In the genomic region with DNA sequence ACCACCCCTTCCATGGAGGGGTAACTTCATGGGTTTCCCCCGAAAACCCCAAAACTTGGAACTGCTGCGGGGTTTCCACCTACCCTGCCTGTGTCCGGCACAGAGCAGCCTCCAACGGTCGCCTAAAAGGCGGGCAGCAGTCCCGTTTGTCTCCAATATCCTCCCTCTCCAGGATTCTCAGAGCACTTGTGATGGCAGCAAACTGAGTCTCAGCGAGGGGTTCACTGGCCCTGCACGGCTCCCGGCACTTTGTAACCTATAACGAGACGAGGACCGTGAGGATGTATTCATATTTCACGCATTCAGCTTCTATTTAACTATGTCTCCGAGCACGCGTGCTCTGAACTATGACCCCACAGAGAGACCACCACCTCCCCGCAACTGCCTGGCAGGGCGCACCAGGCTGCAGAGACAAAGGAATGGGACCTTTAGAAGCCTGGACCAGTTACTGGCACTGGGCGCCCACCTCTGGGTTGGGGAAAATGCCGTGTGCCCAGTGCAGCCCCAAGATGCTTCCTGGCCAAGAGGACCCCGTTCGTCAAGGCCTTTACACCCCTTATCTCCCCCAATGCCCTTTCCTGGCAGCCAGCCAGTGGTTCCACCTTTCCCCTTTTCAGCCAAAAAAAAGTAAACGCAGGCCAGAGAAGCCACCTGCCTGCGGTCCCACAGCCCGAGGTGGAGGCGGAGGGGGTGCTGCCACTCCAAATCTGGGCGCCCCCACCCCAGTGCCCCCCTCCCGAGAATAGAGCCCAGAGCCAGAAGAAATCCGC, we compare ENCODE assay signal across 13 cellular contexts.
DNase-seq lines count a peak whose midpoint lies in the region; ATAC-seq, FAIRE-seq and TF ChIP-seq lines count a peak whose summit lies in the region.
"Had no signal": no experiment of that assay in that cellular context is flagged by ENCODE, and none has a peak within 500 bp of the region (broad histone marks: within the 10 kb centered on the region; RNA-seq: fewer than 3 reads in every experiment).

No MANE protein-coding gene starts in this region.

- H4K5ac ChIP-seq in IMR-90 (ENCODE audit: low read depth, low read length), result no peak overlapping the region

- H3K56ac ChIP-seq in IMR-90 (ENCODE audit: extremely low read depth, insufficient read depth, low read length), result no peak overlapping the region

- no peak overlapping the region; the same call in 1 of the 2 replicates for H3K4ac ChIP-seq in IMR-90 (ENCODE audit: low read depth, low read length)

- peak; percentile 32 for DNase-seq in D341Med (ENCODE audit: low spot score)
- DNase-seq in IMR-90, result no peak
- peak in 5 of 6 donors; percentile 13 to 66 (median 45) for DNase-seq in pancreas
- no peak for DNase-seq in amniotic stem cell (lab: John Stamatoyannopoulos, UW)
- DNase-seq in activated naive CD4-positive, alpha-beta T cell (lab: John Stamatoyannopoulos, UW), result no peak
- DNase-seq: AML-193, heart right ventricle had no signal

- H3K9me3 ChIP-seq in IMR-90 (ENCODE audit: control insufficient read depth, insufficient read depth, low read length) (no peaks in the 10 kb centered on the region), iPS-18c (ENCODE audit: control insufficient read depth, insufficient read depth, low read length) (peaks cover 2% of the 10 kb centered on the region), pancreas (no peaks in the 10 kb centered on the region)
- H3K9me3 ChIP-seq: tibial artery had no signal

- no peak overlapping the region for H3K27ac ChIP-seq in IMR-90 (ENCODE audit: insufficient read depth, low read length)
- H3K27ac ChIP-seq in pancreas, result no peak overlapping the region
- H3K27ac ChIP-seq: heart right ventricle, parathyroid adenoma, tibial artery had no signal

- H3K4me3 ChIP-seq in IMR-90 (ENCODE audit: insufficient read depth, low read depth, low read length) (no peak overlapping the region), iPS-18c (ENCODE audit: insufficient read depth, low read depth, low read length) (peak overlapping the region; percentile 9; the same call in 1 of the 2 replicates), pancreas (no peak overlapping the region)
- H3K4me3 ChIP-seq: lung had no signal

- H4K20me1 ChIP-seq in IMR-90 (ENCODE audit: insufficient read depth, low read length), result peaks cover 12% of the 10 kb centered on the region

- TF ChIP-seq POLR2A in IMR-90 (IDR thresholded peaks at IDR 0.05; ENCODE audit: low read depth, low read length), result no peak

- H3K79me1 ChIP-seq in IMR-90 (ENCODE audit: low read depth in 1 of 2, low read length in 2 of 2), result 0 out of 4 replicates have a peak, but pooled peaks cover 0 to 6% of the 10 kb centered on the region in 2 experiments

- BruUV-seq in IMR-90 (replicated peaks; lab: Mats Ljungman, UMichigan), result no TSS peak

- H4K91ac ChIP-seq in IMR-90 (ENCODE audit: insufficient read depth, low read depth, low read length), result no peak overlapping the region; the same call in 1 of the 2 replicates

- FAIRE-seq in pancreas (lab: Jason Lieb, UNC), result no peak

- no peak overlapping the region for H2BK5ac ChIP-seq in IMR-90 (ENCODE audit: low read depth, low read length, poor library complexity, severe bottlenecking)

- H3K36me3 ChIP-seq in IMR-90 (ENCODE audit: control insufficient read depth, insufficient read depth, low read length) (peaks cover 5% of the 10 kb centered on the region; the same call in 1 of the 2 replicates), pancreas (no peaks in the 10 kb centered on the region)
- H3K36me3 ChIP-seq: heart right ventricle, tibial artery had no signal

- in situ Hi-C loops in IMR-90 (cut with MboI; ENCODE audit: low sequenced_read_pairs), result no loop called here

- TF ChIP-seq CTCF in IMR-90 (conservative IDR thresholded peaks at IDR 0.05; ENCODE audit: low read depth, low read length) (no peak), pancreas (IDR thresholded peaks at IDR 0.05) (no peak)

- no peak overlapping the region for H3K4me2 ChIP-seq in IMR-90 (ENCODE audit: low read depth, low read length)

- no peak overlapping the region for H2BK120ac ChIP-seq in IMR-90 (ENCODE audit: low read depth, low read length)

- TF ChIP-seq RAD21 in IMR-90 (IDR thresholded peaks at IDR 0.05; ENCODE audit: low read length), result no peak

- no peak overlapping the region for H4K8ac ChIP-seq in IMR-90 (ENCODE audit: low read depth in 2 of 2, low read length in 2 of 2)

- H3K9ac ChIP-seq in IMR-90 (ENCODE audit: low read depth, low read length), result no peak overlapping the region
- H3K9ac ChIP-seq: parathyroid adenoma had no signal

- no peak overlapping the region for H2AK9ac ChIP-seq in IMR-90 (replicated peaks; ENCODE audit: low read depth, low read length, poor library complexity)

- dilution Hi-C loops in IMR-90 (cut with HindIII; ENCODE audit: low sequenced_read_pairs, unreplicated experiment), result no loop called here

- H2AK5ac ChIP-seq in IMR-90 (ENCODE audit: low read depth, low read length), result peak overlapping the region; percentile 68

- peaks cover 10% of the 10 kb centered on the region; the same call in 1 of the 2 replicates for H3K9me1 ChIP-seq in IMR-90 (ENCODE audit: insufficient read depth, low read length)

- H2BK20ac ChIP-seq in IMR-90 (ENCODE audit: low read depth, low read length), result 0 out of 2 replicates have a peak overlapping the region, but pooled peaks have one; percentile 58

- peaks cover 22% of the 10 kb centered on the region for H3K4me1 ChIP-seq in IMR-90 (ENCODE audit: control insufficient read depth, insufficient read depth, low read length)
- peaks cover 0 to 4% (median 0%) of the 10 kb centered on the region in 3 donors for H3K4me1 ChIP-seq in pancreas
- H3K4me1 ChIP-seq: parathyroid adenoma had no signal

- intact Hi-C loops in IMR-90 (cut with micrococcal nuclease), result loop anchor here (10.0 kb wide), 1 partner anchor 158 kb away; no protein-coding TSS in a partner anchor
- intact Hi-C loops in pancreas (cut with DNase I), result no loop called here

- H3K23ac ChIP-seq in IMR-90 (ENCODE audit: low read depth, low read length), result no peak overlapping the region

- H3K18ac ChIP-seq in IMR-90 (ENCODE audit: low read depth, low read length), result no peak overlapping the region

- H2AFZ ChIP-seq in IMR-90 (replicated peaks; ENCODE audit: low read length, poor library complexity), result peak overlapping the region; percentile 89
- H2AFZ ChIP-seq: parathyroid adenoma had no signal

- H3K27me3 ChIP-seq in IMR-90 (ENCODE audit: control insufficient read depth, insufficient read depth, low read length), result peaks cover 2% of the 10 kb centered on the region; the same call in 1 of the 2 replicates
- no peaks in the 10 kb centered on the region for H3K27me3 ChIP-seq in pancreas

- 0 out of 3 replicates have a peak overlapping the region, but pooled peaks have one; percentile 45 for H2BK15ac ChIP-seq in IMR-90 (ENCODE audit: low read depth, low read length)

- no peak for ATAC-seq in IMR-90 (ENCODE audit: low read depth)
- peak in 1 of 4 donors; percentile 5 for ATAC-seq in pancreas
- no peak for ATAC-seq in HG03045 (IDR thresholded peaks at IDR 0.05; ENCODE audit: unreplicated experiment)
- no peak for ATAC-seq in HG02970 (IDR thresholded peaks at IDR 0.05; ENCODE audit: low FRiP score, unreplicated experiment)

- POLR2A ChIA-PET in IMR-90 (lab: Charles Lee; ENCODE audit: unreplicated experiment), result no interaction called here

- 85% methylated on average over 10 of the region's 30 CpGs; no CpG with 5 or more reads in 1 of the 2 experiments for WGBS in IMR-90 (ENCODE audit: extremely low coverage in 2 of 2, insufficient read length in 1 of 2), 2 experiments
- WGBS in pancreas, 2 donors, result 33 to 37% methylated on average over 30 of the region's 30 CpGs

- CTCF ChIA-PET in IMR-90 (lab: Yijun Ruan, JAX), result no interaction called here

- no peak overlapping the region for H3K14ac ChIP-seq in IMR-90 (replicated peaks; ENCODE audit: low read depth, low read length)

TF ChIP-seq in IMR-90, 13 proteins besides CTCF, POLR2A, EP300 and RAD21:
- no peak for TF ChIP-seq CEBPB (IDR thresholded peaks at IDR 0.05; ENCODE audit: low read depth, low read length)
- TF ChIP-seq RFX5 (IDR thresholded peaks at IDR 0.05; ENCODE audit: low read depth, low read length), result no peak
- TF ChIP-seq BHLHE40 (IDR thresholded peaks at IDR 0.05; ENCODE audit: low read depth, low read length), result no peak
- no peak for TF ChIP-seq MAFK (IDR thresholded peaks at IDR 0.05; ENCODE audit: low read depth, low read length)
- no peak for TF ChIP-seq ELK1 (IDR thresholded peaks at IDR 0.05; ENCODE audit: borderline replicate concordance, low read depth, low read length)
- TF ChIP-seq NFE2L2 (IDR thresholded peaks at IDR 0.05; ENCODE audit: low read depth, low read length), result no peak
- TF ChIP-seq FOS (IDR thresholded peaks at IDR 0.05; ENCODE audit: low read depth, low read length), result no peak
- TF ChIP-seq MXI1 (IDR thresholded peaks at IDR 0.05; ENCODE audit: borderline replicate concordance, low read depth, low read length), result no peak
- no peak for TF ChIP-seq SMC3 (IDR thresholded peaks at IDR 0.05; ENCODE audit: low read depth, low read length)

Comparison
In these comparisons a context has a peak if more than half of its experiments do, and no peak if none do; other contexts are left out.
1. DNase-seq: peak in D341Med (single experiment) and pancreas (5 of 6); none in IMR-90 (single experiment), amniotic stem cell (single experiment) and activated naive CD4-positive, alpha-beta T cell (0 of 4).